In the genomic region with DNA sequence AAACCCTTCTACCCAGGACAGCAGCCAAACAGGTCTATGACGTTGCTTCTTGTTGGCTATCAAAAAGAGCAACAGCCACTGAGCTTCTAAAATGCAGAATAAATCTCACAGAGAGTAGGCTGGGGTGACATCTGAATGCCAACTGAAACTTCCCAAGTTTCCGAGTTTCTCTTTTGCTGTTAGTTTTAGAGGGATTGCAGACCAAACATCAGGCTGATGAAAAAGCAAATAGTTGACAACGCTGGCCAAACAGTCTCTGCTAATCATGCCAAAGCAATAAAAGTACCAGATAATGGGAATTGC, we compare ENCODE assay signal across 1 cellular context.
TF ChIP-seq lines count a peak whose summit lies in the region.

No MANE protein-coding gene starts in this region.

TF ChIP-seq in endothelial cell of umbilical vein, 7 proteins besides CTCF, POLR2A, EP300 and RAD21 (continued from another document):
- no peak for TF ChIP-seq JUN (IDR thresholded peaks at IDR 0.05; ENCODE audit: borderline replicate concordance, insufficient read depth, insufficient read length, low read depth)
